8 cellular contexts compared by ENCODE assay signal in the genomic region with DNA sequence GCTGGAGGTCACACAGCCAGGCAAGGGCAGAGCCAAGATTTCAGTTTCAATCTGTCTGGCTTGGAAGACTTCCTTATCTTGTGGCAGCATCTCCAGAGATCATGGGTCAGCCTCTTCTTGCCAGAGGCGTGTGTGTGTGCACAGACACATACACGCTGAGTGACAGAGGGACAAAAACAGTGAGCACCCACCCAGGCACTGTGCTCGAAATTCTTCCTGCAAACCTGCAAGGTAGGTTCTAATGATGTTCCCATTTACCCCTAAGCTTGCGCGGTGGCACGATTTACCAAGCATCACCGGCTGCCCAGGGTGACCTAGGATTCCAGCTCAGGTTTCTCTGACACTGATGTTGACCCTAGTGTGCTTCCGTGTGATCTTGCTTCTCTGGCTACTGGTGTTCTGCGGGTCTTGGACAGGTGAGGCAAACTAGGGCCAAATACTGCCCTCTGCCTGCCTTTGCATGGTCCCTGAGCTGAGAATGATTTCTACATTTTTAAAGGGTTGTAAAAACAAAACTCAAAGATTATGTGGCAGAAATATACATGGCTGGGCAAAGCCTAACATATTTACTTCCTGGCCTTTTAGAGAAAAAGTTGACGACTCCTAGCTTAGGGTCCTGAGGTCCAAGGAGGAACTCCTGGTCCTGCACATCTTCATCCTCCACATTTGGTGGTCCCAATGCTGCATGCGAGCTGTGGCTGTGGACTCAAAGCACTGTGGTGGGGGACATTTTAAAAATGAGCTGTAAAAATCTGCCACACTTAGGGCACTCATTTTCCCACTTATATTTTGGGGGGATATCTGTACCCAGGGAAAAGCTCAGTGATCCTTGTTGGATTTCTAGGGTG.
A peak's percentile ranks its signal among the peaks of the same experiment; 100 is the strongest.
DNase-seq lines count a peak whose midpoint lies in the region; ATAC-seq and TF ChIP-seq lines count a peak whose summit lies in the region.

No MANE protein-coding gene starts in this region.

- H3K36me3 Mint-ChIP-seq in endothelial cell (ENCODE audit: low read depth, unreplicated experiment) (no peaks in the 10 kb centered on the region), osteocyte (ENCODE audit: unreplicated experiment) (peaks cover 3% of the 10 kb centered on the region)

- H3K9me3 ChIP-seq in PC-9 (ENCODE audit: insufficient read depth, low read depth) = no peaks in the 10 kb centered on the region

- peak overlapping the region; percentile 66 for H3K4me3 ChIP-seq in PC-9

- peak; percentile 14 for DNase-seq in NCI-H1092 treated with DMSO at 0.1 percent for 48 hours (lab: John Stamatoyannopoulos, UW)
- DNase-seq in NCI-H1092 (lab: John Stamatoyannopoulos, UW) = no peak
- DNase-seq in PC-9 = no peak
- no peak for DNase-seq in endothelial cell (ENCODE audit: low spot score)
- peak; percentile 63 for DNase-seq in osteocyte (ENCODE audit: extremely low spot score, unreplicated experiment)
- DNase-seq in D341Med (ENCODE audit: low spot score) = no peak

- H3K4me1 Mint-ChIP-seq in endothelial cell (ENCODE audit: unreplicated experiment) = peaks cover 5% of the 10 kb centered on the region
- peaks cover 7% of the 10 kb centered on the region for H3K4me1 Mint-ChIP-seq in osteocyte (ENCODE audit: unreplicated experiment)

- H3K36me3 ChIP-seq in PC-9 (ENCODE audit: low read depth) = no peaks in the 10 kb centered on the region

- no peaks in the 10 kb centered on the region for H3K27me3 ChIP-seq in PC-9 (ENCODE audit: insufficient read depth, low read depth)

- H3K4me3 Mint-ChIP-seq in endothelial cell (ENCODE audit: unreplicated experiment) (peak overlapping the region; percentile 89), osteocyte (ENCODE audit: unreplicated experiment) (peak overlapping the region; percentile 78)

- peaks cover 10% of the 10 kb centered on the region for H3K4me1 ChIP-seq in PC-9 (replicated peaks; ENCODE audit: insufficient read depth)

- H3F3A ChIP-seq in PC-9 (ENCODE audit: insufficient read depth, low read depth) = peaks cover 4% of the 10 kb centered on the region; the same call in 1 of the 2 replicates

- H3K27ac Mint-ChIP-seq in endothelial cell (ENCODE audit: unreplicated experiment) = no peak overlapping the region
- H3K27ac Mint-ChIP-seq in osteocyte (ENCODE audit: unreplicated experiment) = no peak overlapping the region

- H3K9me3 Mint-ChIP-seq in endothelial cell (ENCODE audit: unreplicated experiment) (no peaks in the 10 kb centered on the region), osteocyte (ENCODE audit: unreplicated experiment) (no peaks in the 10 kb centered on the region)

- intact Hi-C loops in PC-9 (cut with micrococcal nuclease; ENCODE audit: unreplicated experiment) = loop anchor here (2.0 to 5.0 kb wide), 3 partner anchors 45 to 893 kb away; no protein-coding TSS in a partner anchor

- no peak for ATAC-seq in HG02840 (IDR thresholded peaks at IDR 0.05; ENCODE audit: low FRiP score, unreplicated experiment)
- no peak for ATAC-seq in HG03097 (IDR thresholded peaks at IDR 0.05; ENCODE audit: low FRiP score, unreplicated experiment)

- H4K20me1 ChIP-seq in PC-9 (ENCODE audit: insufficient read depth) = no peaks in the 10 kb centered on the region

- H3K27me3 Mint-ChIP-seq in endothelial cell (ENCODE audit: unreplicated experiment) (peaks cover 9% of the 10 kb centered on the region), osteocyte (ENCODE audit: unreplicated experiment) (peaks cover 22% of the 10 kb centered on the region)

- BruUV-seq in PC-9 (replicated peaks; lab: Mats Ljungman, UMichigan) = no TSS peak

- CTCF ChIA-PET in PC-9 (lab: Charles Lee) = interaction anchor here (1.0 kb wide), 1 partner anchor 84 kb away, joined by 3 read pairs; no protein-coding TSS in a partner anchor

- H3K27ac ChIP-seq in PC-9 = no peak overlapping the region

- peak overlapping the region; percentile 94 for H3K4me2 ChIP-seq in PC-9

- peak; percentile 30; the same call in 1 of the 2 replicates for TF ChIP-seq CTCF in PC-9 (conservative IDR thresholded peaks at IDR 0.05)
- no peak for TF ChIP-seq CTCF in endothelial cell (IDR thresholded peaks at IDR 0.05; ENCODE audit: unreplicated experiment)
- peak; percentile 34 for TF ChIP-seq CTCF in osteocyte (IDR thresholded peaks at IDR 0.05)

- H2AFZ ChIP-seq in PC-9 = peak overlapping the region; percentile 97

- no peaks in the 10 kb centered on the region for H3K9me2 ChIP-seq in PC-9 (ENCODE audit: insufficient read depth)

- POLR2A ChIA-PET in PC-9 (lab: Charles Lee; ENCODE audit: unreplicated experiment) = no interaction called here

- H3K79me2 ChIP-seq in PC-9 (ENCODE audit: low read depth) = no peaks in the 10 kb centered on the region

Comparison
In these comparisons a context has a peak if more than half of its experiments do, and no peak if none do; other contexts are left out.
1. DNase-seq: peak in NCI-H1092 treated with DMSO at 0.1 percent for 48 hours (single experiment) and osteocyte (single experiment); none in NCI-H1092 (single experiment), PC-9 (0 of 2), endothelial cell (single experiment) and D341Med (single experiment).